ENCODE assay signal across 12 cellular contexts in genomic region chr11:9170450-9170849, GRCh38.
A peak's percentile ranks its signal among the peaks of the same experiment; 100 is the strongest.
DNase-seq lines count a peak whose midpoint lies in the region; TF ChIP-seq lines count a peak whose summit lies in the region.
"Had no signal": no experiment of that assay in that cellular context is flagged by ENCODE, and none has a peak within 500 bp of the region (broad histone marks: within the 10 kb centered on the region; RNA-seq: fewer than 3 reads in every experiment).

No MANE protein-coding gene starts in this region.

- CTCF ChIA-PET in AG04450 (lab: Charles Lee) (interaction anchor here (1.0 kb wide), 1 partner anchor 33 kb away, joined by 3 read pairs; no protein-coding TSS in a partner anchor), HEK293 (lab: Yijun Ruan, JAX) (interaction anchor here (0.7 to 1.3 kb wide), 2 partner anchors 90 to 337 kb away, joined by 3 to 4 read pairs; no protein-coding TSS in a partner anchor)

- H3K9me3 ChIP-seq in AG04450 (ENCODE audit: control insufficient read depth, insufficient read depth, low read length) (no peaks in the 10 kb centered on the region), HEK293 (ENCODE audit: control insufficient read depth, insufficient read depth, low read depth, low read length) (no peaks in the 10 kb centered on the region)
- H3K9me3 ChIP-seq: pancreas had no signal

- peaks cover 0 to 57% of the 10 kb centered on the region in 2 experiments; a peak in 2 of 3 replicates for H3K36me3 ChIP-seq in HEK293 (ENCODE audit: control insufficient read depth in 2 of 2, insufficient read depth in 1 of 2, low read length in 2 of 2)

- H3K27ac ChIP-seq in AG04450 (ENCODE audit: low read depth, low read length) (no peak overlapping the region), HEK293 (ENCODE audit: extremely low read depth, low read depth, low read length) (no peak overlapping the region)
- H3K27ac ChIP-seq: pancreas had no signal

- H3K4me1 ChIP-seq in HEK293 (ENCODE audit: control insufficient read depth, insufficient read depth, low read length): no peaks in the 10 kb centered on the region
- H3K4me1 ChIP-seq: pancreas had no signal

- H3K27me3 ChIP-seq in AG04450 (ENCODE audit: control insufficient read depth, insufficient read depth, low read length): no peaks in the 10 kb centered on the region
- H3K27me3 ChIP-seq: pancreas had no signal

- POLR2A ChIA-PET in AG04450 (lab: Yijun Ruan, JAX): interaction anchor here (0.8 kb wide), 1 partner anchor 95 kb away, joined by 3 read pairs; the partner anchor contains the start of gene DENND5A
- POLR2A ChIA-PET in HEK293 (lab: Yijun Ruan, JAX): interaction anchor here (0.6 to 0.7 kb wide), 2 partner anchors 290 to 1046 kb away, joined by 4 to 5 read pairs; no protein-coding TSS in a partner anchor

- in situ Hi-C loops in astrocyte of the spinal cord (cut with HindIII; ENCODE audit: low sequenced_read_pairs): no loop called here

- no peak for TF ChIP-seq CTCF in AG04450 (IDR thresholded peaks at IDR 0.05; ENCODE audit: low read depth, low read length)
- no peak for TF ChIP-seq CTCF in HEK293 (tag by site-specific recombination; IDR thresholded peaks at IDR 0.05)
- no peak for TF ChIP-seq CTCF in astrocyte of the spinal cord (IDR thresholded peaks at IDR 0.05; ENCODE audit: low read depth, low read length)

- H3K4me3 ChIP-seq in AG04450 (ENCODE audit: low read depth, low read length) (no peak overlapping the region), HEK293 (ENCODE audit: low read depth, low read length) (no peak overlapping the region), astrocyte of the spinal cord (ENCODE audit: low read depth, low read length) (no peak overlapping the region)
- H3K4me3 ChIP-seq: pancreas had no signal

- DNase-seq in AG04450 (ENCODE audit: low read depth, low spot score) (peak; percentile 26), astrocyte of the spinal cord (ENCODE audit: low read depth, low spot score) (peak; percentile 61), glomerular visceral epithelial cell (ENCODE audit: extremely low spot score) (peak; percentile 20), HUDEP-2 (lab: John Stamatoyannopoulos, UW; ENCODE audit: unreplicated experiment in 76 of 76) (no peak), activated gamma-delta T cell (lab: John Stamatoyannopoulos, UW) (no peak)
- no peak for DNase-seq in activated T-cell treated with anti-CD3 and anti-CD28 coated beads, Interleukin-2, amount 50 U/mL, for 1 hour
- DNase-seq in activated CD8-positive, alpha-beta memory T cell treated with anti-CD3 and anti-CD28 coated beads for 24 hours: no peak
- DNase-seq: H7, KBM-7, NCI-H1417, pancreas had no signal

TF ChIP-seq in HEK293, 187 proteins besides CTCF, POLR2A, EP300 and RAD21:
- TF ChIP-seq SCRT2 (tag by site-specific recombination; IDR thresholded peaks at IDR 0.05) (peak; percentile 54; the same call in 1 of the 2 replicates), ZNF274 (IDR thresholded peaks at IDR 0.05; ENCODE audit: low read length) (no peak), ZNF274 (tag by site-specific recombination; IDR thresholded peaks at IDR 0.05; ENCODE audit: borderline replicate concordance) (no peak), ZNF645 (tag by site-specific recombination; IDR thresholded peaks at IDR 0.05) (no peak)

Comparison
In these comparisons a context has a peak if more than half of its experiments do, and no peak if none do; other contexts are left out.
1. DNase-seq: peak in AG04450 (single experiment), astrocyte of the spinal cord (single experiment) and glomerular visceral epithelial cell (single experiment); none in activated T-cell treated with anti-CD3 and anti-CD28 coated beads, Interleukin-2, amount 50 U/mL, for 1 hour (single experiment), HUDEP-2 (0 of 76), activated CD8-positive, alpha-beta memory T cell treated with anti-CD3 and anti-CD28 coated beads for 24 hours (single experiment) and activated gamma-delta T cell (single experiment).